In genomic region chr4:73585345-73585744, GRCh38 we compare ENCODE assay signal across 22 cellular contexts. TPM values are rescaled to one million over a fixed set of nuclear protein-coding genes. Genes with fewer than 3 reads are reported as not detected.
"Had no signal": no experiment of that assay in that cellular context is flagged by ENCODE, and none has a peak within 500 bp of the region (broad histone marks: within the 10 kb centered on the region; RNA-seq: fewer than 3 reads in every experiment).

No MANE protein-coding gene starts in this region.

- DNase-seq: activated CD4-positive, alpha-beta T cell treated with anti-CD3 and anti-CD28 coated beads, Interleukin-2, amount 10 ng/mL, durations not matched to agents 24 days and 14 days; activated CD4-positive, alpha-beta T cell treated with anti-CD3 and anti-CD28 coated beads, Interleukin-2, amount 50 U/mL, for 48 hours; activated CD4-positive, CD25-positive, alpha-beta regulatory T cell treated with anti-CD3 and anti-CD28 coated beads, Interleukin-2, amount 50 U/mL, for 72 hours; activated CD8-positive, alpha-beta memory T cell treated with anti-CD3 and anti-CD28 coated beads, Interleukin-2, amount 10 ng/mL, durations not matched to agents 7 days and 5 days; activated effector memory CD4-positive, alpha-beta T cell treated with anti-CD3 and anti-CD28 coated beads, Interleukin-2, amount 50 U/mL, for 16 hours; activated naive CD4-positive, alpha-beta T cell treated with Interleukin-2 at 50 U/mL for 16 hours; activated naive CD8-positive, alpha-beta T cell treated with anti-CD3 and anti-CD28 coated beads, Interleukin-2, amount 50 U/mL, for 24 hours; activated T-cell treated with anti-CD3 and anti-CD28 coated beads, Interleukin-2, amount 50 U/mL, for 24 hours; amygdala; Kasumi-1; NCI-H1048; NCI-H1930; NCI-H2107; NCI-H2171 treated with DMSO at 0.1 percent for 48 hours; NCI-H226; NCI-H526 treated with DMSO at 0.1 percent for 48 hours; T-helper 1 cell had no signal

- ATAC-seq: activated CD8-positive, alpha-beta memory T cell treated with anti-CD3 and anti-CD28 coated beads, Interleukin-2, amount 10 ng/mL, durations not matched to agents 7 days and 5 days; activated naive CD4-positive, alpha-beta T cell treated with anti-CD3 and anti-CD28 coated beads, Interleukin-2, amount 50 U/mL, for 72 hours; activated naive CD8-positive, alpha-beta T cell treated with anti-CD3 and anti-CD28 coated beads, Interleukin-2, amount 50 U/mL, for 24 hours; Right ventricle myocardium inferior had no signal

- H3K4me3 ChIP-seq: cardiac muscle cell, SK-N-MC had no signal

- H3K27me3 ChIP-seq: cardiac muscle cell had no signal

- H3K36me3 ChIP-seq: cardiac muscle cell had no signal

- H3K27ac ChIP-seq: cardiac muscle cell, SK-N-MC had no signal

RNA-seq across cellular contexts. Expression of gene RASSF6, which starts 34.9 kb away (rescaled TPM):
- total RNA-seq: activated CD4-positive, alpha-beta T cell treated with anti-CD3 and anti-CD28 coated beads, Interleukin-2, amount 10 ng/mL, durations not matched to agents 24 days and 14 days; activated CD8-positive, alpha-beta memory T cell treated with anti-CD3 and anti-CD28 coated beads, Interleukin-2, amount 10 ng/mL, durations not matched to agents 7 days and 5 days; activated naive CD4-positive, alpha-beta T cell treated with anti-CD3 and anti-CD28 coated beads, Interleukin-2, amount 50 U/mL, for 72 hours; cardiac muscle cell; Right ventricle myocardium inferior; T-helper 2 cell treated with Interferon-gamma antibody and Interleukin-4, amounts not matched to agents 100 ng/mL and 5 ng/mL, for 36 hours had no signal
- polyA plus RNA-seq: cardiac muscle cell had no signal
